Comparison of ENCODE assay signal across 11 cellular contexts in the genomic region with DNA sequence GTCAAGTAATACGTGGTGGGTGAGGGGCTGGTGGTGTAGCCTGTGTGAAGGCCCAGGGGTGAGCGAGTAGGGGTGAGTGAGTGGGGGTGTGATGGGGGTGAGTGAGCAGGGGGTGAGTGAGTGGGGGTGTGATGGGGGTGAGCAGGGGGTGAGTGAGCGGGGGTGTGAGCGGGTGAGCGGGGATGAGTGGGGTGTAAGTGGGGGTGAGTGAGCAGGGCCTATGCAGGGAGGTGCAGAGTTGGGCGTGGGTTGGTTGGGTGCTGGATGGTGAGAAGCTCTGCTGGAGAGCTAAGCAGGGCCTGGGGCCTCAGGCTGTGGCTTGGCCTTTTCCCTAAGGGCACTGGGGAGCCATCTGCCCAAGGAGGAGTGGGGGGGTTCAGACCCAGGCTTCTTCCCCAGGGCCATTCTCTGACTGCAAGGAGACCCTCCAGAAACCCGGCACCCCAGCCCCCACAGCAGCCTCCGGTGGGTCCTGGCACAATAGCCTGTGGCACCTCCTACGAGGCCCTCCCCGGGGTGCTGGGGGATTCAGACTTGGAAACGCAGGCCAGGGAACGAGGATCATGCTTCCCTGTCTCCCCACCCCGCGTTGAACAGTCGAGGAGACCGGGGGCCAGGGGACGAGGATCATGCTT. TPM values are rescaled to one million over a fixed set of nuclear protein-coding genes. Genes with fewer than 3 reads are reported as not detected.
DNase-seq lines count a peak whose midpoint lies in the region; ATAC-seq lines count a peak whose summit lies in the region.
"Had no signal": no experiment of that assay in that cellular context is flagged by ENCODE, and none has a peak within 500 bp of the region (broad histone marks: within the 10 kb centered on the region; RNA-seq: fewer than 3 reads in every experiment).

No MANE protein-coding gene starts in this region.

- H3K4me1 Mint-ChIP-seq in central memory CD8-positive, alpha-beta T cell: peaks cover 36% of the 10 kb centered on the region

- H3K36me3 ChIP-seq in SJCRH30: peaks cover 13% of the 10 kb centered on the region

- H3K27me3 ChIP-seq in SJCRH30: no peaks in the 10 kb centered on the region
- H3K27me3 ChIP-seq: tibial nerve had no signal

- peak overlapping the region; percentile 64; the same call in 1 of the 2 replicates for H3K27ac ChIP-seq in SJCRH30
- H3K27ac ChIP-seq: SK-N-MC had no signal

- peak overlapping the region; percentile 53 for H3K4me3 Mint-ChIP-seq in central memory CD8-positive, alpha-beta T cell

- H3K4me1 ChIP-seq in SJCRH30: peaks cover 47% of the 10 kb centered on the region

- peak; percentile 17 for ATAC-seq in central memory CD8-positive, alpha-beta T cell (replicated peaks; ENCODE audit: extremely low read depth, poor library complexity, severe bottlenecking)

- no peaks in the 10 kb centered on the region for H3K9me3 Mint-ChIP-seq in central memory CD8-positive, alpha-beta T cell

- H3K9me3 ChIP-seq in SJCRH30 (replicated peaks): no peaks in the 10 kb centered on the region
- H3K9me3 ChIP-seq: tibial nerve had no signal

- H3K36me3 Mint-ChIP-seq in central memory CD8-positive, alpha-beta T cell (ENCODE audit: insufficient read depth): peaks cover 25% of the 10 kb centered on the region

- in situ Hi-C loops in G401 (cut with HindIII; ENCODE audit: low sequenced_read_pairs): no loop called here

- peak overlapping the region; percentile 86 for H3K27ac Mint-ChIP-seq in central memory CD8-positive, alpha-beta T cell (ENCODE audit: low read depth)

- peak; percentile 8 to 28 for DNase-seq in activated CD8-positive, alpha-beta memory T cell treated with anti-CD3 and anti-CD28 coated beads for 4 hours (ENCODE audit: low read depth in 2 of 2)
- DNase-seq in activated CD8-positive, alpha-beta memory T cell treated with anti-CD3 and anti-CD28 coated beads, Interleukin-2, amount 50 U/mL, for 48 hours: no peak
- DNase-seq in SJCRH30 (peak in 1 of 2 experiments; percentile 34), D341Med (ENCODE audit: low spot score) (no peak), G401 (ENCODE audit: low spot score) (no peak), islet precursor cell (no peak)
- DNase-seq in central memory CD8-positive, alpha-beta T cell (ENCODE audit: low spot score in 2 of 2): no peak
- peak; percentile 33 for DNase-seq in stimulated activated CD8-positive, alpha-beta memory T cell treated with anti-CD3 and anti-CD28 coated beads, Interleukin-4, amount 100 ng/mL, for 48 hours

- no peaks in the 10 kb centered on the region for H3K27me3 Mint-ChIP-seq in central memory CD8-positive, alpha-beta T cell

- no peak overlapping the region for H3K4me3 ChIP-seq in SJCRH30
- H3K4me3 ChIP-seq: SK-N-MC, tibial nerve had no signal

RNA-seq across cellular contexts. Expression of gene SH3TC1, which starts 30.4 kb away (rescaled TPM):
- 21.5 and 28.9 TPM in 2 replicates for total RNA-seq in SJCRH30 (2014; rRNA removed; shearing (Covaris generic))
- total RNA-seq in G401 (2014; rRNA removed; shearing (Covaris generic)): not detected in 2 replicates

RNA-seq across cellular contexts. Expression of gene HTRA3, which starts 40.1 kb away (rescaled TPM):
- 0.08 TPM in 1 of 2 replicates, not detected in the other for total RNA-seq in SJCRH30 (2014; rRNA removed; shearing (Covaris generic))
- total RNA-seq in G401 (2014; rRNA removed; shearing (Covaris generic)): 0.14 TPM in 1 of 2 replicates, not detected in the other
- total RNA-seq: NCI-H460 had no signal

Comparison
In these comparisons a context has a peak if more than half of its experiments do, and no peak if none do; other contexts are left out.
1. DNase-seq: peak in activated CD8-positive, alpha-beta memory T cell treated with anti-CD3 and anti-CD28 coated beads for 4 hours (2 of 2) and stimulated activated CD8-positive, alpha-beta memory T cell treated with anti-CD3 and anti-CD28 coated beads, Interleukin-4, amount 100 ng/mL, for 48 hours (single experiment); none in activated CD8-positive, alpha-beta memory T cell treated with anti-CD3 and anti-CD28 coated beads, Interleukin-2, amount 50 U/mL, for 48 hours (single experiment), central memory CD8-positive, alpha-beta T cell (0 of 2), D341Med (single experiment), G401 (single experiment) and islet precursor cell (single experiment).
2. RNA of gene SH3TC1, which starts 30.4 kb away (total RNA-seq): 21.5 to 28.9 TPM in SJCRH30; not detected in G401; every median in the first group is over 10 times any median in the second.